ENCODE assay signal across 10 cellular contexts in genomic region chr11:130478204-130478701, GRCh38. TPM values are rescaled to one million over a fixed set of nuclear protein-coding genes. Genes with fewer than 3 reads are reported as not detected.
DNase-seq lines count a peak whose midpoint lies in the region; ATAC-seq and TF ChIP-seq lines count a peak whose summit lies in the region.
"Had no signal": no experiment of that assay in that cellular context is flagged by ENCODE, and none has a peak within 500 bp of the region (broad histone marks: within the 10 kb centered on the region; RNA-seq: fewer than 3 reads in every experiment).

No MANE protein-coding gene starts in this region.

- H3K36me3 Mint-ChIP-seq in nephron progenitor cell (ENCODE audit: low read depth), result no peaks in the 10 kb centered on the region
- no peaks in the 10 kb centered on the region for H3K36me3 Mint-ChIP-seq in activated naive CD8-positive, alpha-beta T cell treated with anti-CD3 and anti-CD28 coated beads for 36 hours
- H3K36me3 Mint-ChIP-seq in effector memory CD8-positive, alpha-beta T cell (ENCODE audit: insufficient read depth), result no peaks in the 10 kb centered on the region

- intact Hi-C loops in PC-3 (cut with micrococcal nuclease), result no loop called here

- WGBS in esophagus, 2 donors, result 26 to 33% methylated on average over 10 of the region's 10 CpGs

- H3K4me1 ChIP-seq in PC-3 (ENCODE audit: insufficient read depth, low read length) (peaks cover 18% of the 10 kb centered on the region), esophagus (ENCODE audit: control insufficient read depth in 2 of 2, insufficient read depth in 2 of 2, low read length in 1 of 2) (no peaks in the 10 kb centered on the region)

- peak overlapping the region; percentile 30 for H3K4me2 ChIP-seq in PC-3 (ENCODE audit: low read length)

- H3K4me3 Mint-ChIP-seq in nephron progenitor cell, result no peak overlapping the region
- no peak overlapping the region for H3K4me3 Mint-ChIP-seq in activated naive CD8-positive, alpha-beta T cell treated with anti-CD3 and anti-CD28 coated beads for 36 hours
- no peak overlapping the region for H3K4me3 Mint-ChIP-seq in effector memory CD8-positive, alpha-beta T cell
- H3K4me3 Mint-ChIP-seq: central memory CD8-positive, alpha-beta T cell had no signal

- H4K20me1 ChIP-seq in PC-3 (ENCODE audit: low read length), result no peaks in the 10 kb centered on the region

- POLR2A ChIA-PET in PC-3 (lab: Charles Lee; ENCODE audit: unreplicated experiment), result no interaction called here

- H2AFZ ChIP-seq in PC-3 (ENCODE audit: low read length), result no peak overlapping the region

- H3K27me3 ChIP-seq in PC-3 (ENCODE audit: low read length) (no peaks in the 10 kb centered on the region), esophagus (ENCODE audit: control insufficient read depth in 1 of 2, insufficient read depth in 2 of 2, low read length in 2 of 2) (no peaks in the 10 kb centered on the region)

- no peaks in the 10 kb centered on the region for H3K79me2 ChIP-seq in PC-3 (ENCODE audit: low read length)

- TF ChIP-seq CTCF in PC-3 (conservative IDR thresholded peaks at IDR 0.05; ENCODE audit: low read depth, low read length) (no peak), nephron progenitor cell (IDR thresholded peaks at IDR 0.05) (no peak)

- H3K9me3 Mint-ChIP-seq in nephron progenitor cell, result peaks cover 3% of the 10 kb centered on the region
- H3K9me3 Mint-ChIP-seq in activated naive CD8-positive, alpha-beta T cell treated with anti-CD3 and anti-CD28 coated beads for 36 hours, result no peaks in the 10 kb centered on the region
- H3K9me3 Mint-ChIP-seq in effector memory CD8-positive, alpha-beta T cell, result no peaks in the 10 kb centered on the region
- H3K9me3 Mint-ChIP-seq: central memory CD8-positive, alpha-beta T cell had no signal

- H3K27me3 Mint-ChIP-seq in nephron progenitor cell (ENCODE audit: low read depth, poor library complexity), result peaks cover 4% of the 10 kb centered on the region
- no peaks in the 10 kb centered on the region for H3K27me3 Mint-ChIP-seq in activated naive CD8-positive, alpha-beta T cell treated with anti-CD3 and anti-CD28 coated beads for 36 hours
- H3K27me3 Mint-ChIP-seq in effector memory CD8-positive, alpha-beta T cell, result peaks cover 16% of the 10 kb centered on the region in 2 donors

- ATAC-seq in PC-3 (peak; percentile 78), GM21423 (IDR thresholded peaks at IDR 0.05; ENCODE audit: unreplicated experiment) (no peak)
- no peak for ATAC-seq in effector memory CD8-positive, alpha-beta T cell (replicated peaks)

- H3K4me1 Mint-ChIP-seq in nephron progenitor cell, result peaks cover 4% of the 10 kb centered on the region
- H3K4me1 Mint-ChIP-seq in activated naive CD8-positive, alpha-beta T cell treated with anti-CD3 and anti-CD28 coated beads for 36 hours, result no peaks in the 10 kb centered on the region
- H3K4me1 Mint-ChIP-seq in effector memory CD8-positive, alpha-beta T cell (ENCODE audit: low read depth in 2 of 2), result no peaks in the 10 kb centered on the region
- H3K4me1 Mint-ChIP-seq: central memory CD8-positive, alpha-beta T cell had no signal

- no peaks in the 10 kb centered on the region for H3K9me2 ChIP-seq in PC-3 (replicated peaks; ENCODE audit: low read length)

- peak; percentile 97 for DNase-seq in AG08395 (ENCODE audit: low spot score)
- peak; percentile 79 for DNase-seq in PC-3
- DNase-seq in nephron progenitor cell, result peak; percentile 50
- no peak for DNase-seq in SIG-M5 (lab: John Stamatoyannopoulos, UW)
- no peak for DNase-seq in activated naive CD8-positive, alpha-beta T cell treated with anti-CD3 and anti-CD28 coated beads for 36 hours
- no peak for DNase-seq in effector memory CD8-positive, alpha-beta T cell
- DNase-seq: DND-41 had no signal

- no peak overlapping the region for H3K4me3 ChIP-seq in PC-3 (ENCODE audit: low read length)
- H3K4me3 ChIP-seq in esophagus (ENCODE audit: low read depth in 1 of 2, low read length in 2 of 2), result no peak overlapping the region

- H3K9me3 ChIP-seq in PC-3 (ENCODE audit: low read length) (no peaks in the 10 kb centered on the region), esophagus (ENCODE audit: control insufficient read depth in 2 of 2, insufficient read depth in 1 of 2, low read depth in 1 of 2, low read length in 1 of 2) (no peaks in the 10 kb centered on the region)

- BruUV-seq in PC-3 (replicated peaks; lab: Mats Ljungman, UMichigan), result no TSS peak

- peak overlapping the region; percentile 64 for H3K27ac ChIP-seq in PC-3 (ENCODE audit: low read length)
- H3K27ac ChIP-seq in esophagus (ENCODE audit: low read depth in 2 of 2, low read length in 1 of 2), result peak overlapping the region; percentile 64 to 66

- H3K9ac ChIP-seq in PC-3 (ENCODE audit: low read length), result peak overlapping the region; percentile 44

- no peaks in the 10 kb centered on the region for H3F3A ChIP-seq in PC-3 (ENCODE audit: low read length, unreplicated experiment)

- H3K36me3 ChIP-seq in PC-3 (ENCODE audit: low read depth, low read length) (no peaks in the 10 kb centered on the region; the same call in 1 of the 2 replicates), esophagus (ENCODE audit: control insufficient read depth in 2 of 2, insufficient read depth in 2 of 2, low read length in 1 of 2) (peaks cover 0 to 3% of the 10 kb centered on the region in 2 donors)

- CTCF ChIA-PET in PC-3 (lab: Charles Lee), result no interaction called here

- H3K27ac Mint-ChIP-seq in nephron progenitor cell, result no peak overlapping the region
- H3K27ac Mint-ChIP-seq in activated naive CD8-positive, alpha-beta T cell treated with anti-CD3 and anti-CD28 coated beads for 36 hours, result no peak overlapping the region
- H3K27ac Mint-ChIP-seq in effector memory CD8-positive, alpha-beta T cell, result no peak overlapping the region

RNA-seq across cellular contexts. Expression of gene ADAMTS15, which starts 29.8 kb away (rescaled TPM):
- 16.8 and 21.7 TPM in 2 replicates for total RNA-seq in PC-3 (2014; rRNA removed)
- under 1 TPM; 0.53 to 0.61 TPM for polyA plus RNA-seq in esophagus
- total RNA-seq in activated naive CD8-positive, alpha-beta T cell treated with anti-CD3 and anti-CD28 coated beads for 36 hours, result not detected

RNA-seq across cellular contexts. Expression of gene ADAMTS8, which starts 49.8 kb away (rescaled TPM):
- total RNA-seq in PC-3 (2014; rRNA removed), result 0.12 TPM in 1 of 2 replicates, not detected in the other
- polyA plus RNA-seq in esophagus, result 1 to 10 TPM; 2.2 to 3.1 TPM
- total RNA-seq in activated naive CD8-positive, alpha-beta T cell treated with anti-CD3 and anti-CD28 coated beads for 36 hours, result not detected

Comparison
In these comparisons a context has a peak if more than half of its experiments do, and no peak if none do; other contexts are left out.
1. DNase-seq: peak in AG08395 (single experiment), PC-3 (single experiment) and nephron progenitor cell (single experiment); none in SIG-M5 (single experiment), activated naive CD8-positive, alpha-beta T cell treated with anti-CD3 and anti-CD28 coated beads for 36 hours (single experiment) and effector memory CD8-positive, alpha-beta T cell (0 of 3).
2. RNA of gene ADAMTS15, which starts 29.8 kb away (total RNA-seq): 16.8 to 21.7 TPM in PC-3; not detected in activated naive CD8-positive, alpha-beta T cell treated with anti-CD3 and anti-CD28 coated beads for 36 hours; every median in the first group is over 10 times any median in the second.